22 cellular contexts compared by ENCODE assay signal in the genomic region with DNA sequence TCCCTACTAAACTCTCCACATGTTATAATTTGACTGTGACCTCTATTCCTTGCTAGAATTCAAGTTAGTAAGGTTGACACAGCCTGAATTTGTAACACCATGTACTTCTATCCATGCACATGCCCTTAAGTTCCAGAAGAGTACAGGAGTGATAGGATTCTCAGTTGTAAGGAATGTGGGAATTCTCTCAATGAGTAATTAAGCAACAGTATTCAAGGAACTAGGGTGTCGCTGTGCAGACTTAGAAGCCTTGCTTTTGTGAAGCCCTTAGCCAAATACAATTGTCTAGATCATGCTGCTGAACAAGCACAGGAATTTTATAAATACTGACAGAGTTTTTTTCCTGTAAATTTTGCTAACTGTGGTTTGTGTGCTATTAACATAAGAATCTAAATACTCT.
"Had no signal": no experiment of that assay in that cellular context is flagged by ENCODE, and none has a peak within 500 bp of the region (broad histone marks: within the 10 kb centered on the region; RNA-seq: fewer than 3 reads in every experiment).

No MANE protein-coding gene starts in this region.

- FAIRE-seq: colon, endothelial cell of umbilical vein, keratinocyte had no signal

- H3K27me3 Mint-ChIP-seq: activated naive CD4-positive, alpha-beta T cell treated with anti-CD3 and anti-CD28 coated beads, Interleukin-2, amount 10 ng/mL, durations not matched to agents 7 days and 5 days; activated T-cell treated with anti-CD3 and anti-CD28 coated beads, Interleukin-2, amount 50 U/mL, for 24 hours; central memory CD8-positive, alpha-beta T cell; progenitor cell of endocrine pancreas had no signal

- H3K4me3 Mint-ChIP-seq: activated naive CD4-positive, alpha-beta T cell treated with anti-CD3 and anti-CD28 coated beads, Interleukin-2, amount 10 ng/mL, durations not matched to agents 7 days and 5 days; activated T-cell treated with anti-CD3 and anti-CD28 coated beads, Interleukin-2, amount 50 U/mL, for 24 hours; central memory CD8-positive, alpha-beta T cell; naive thymus-derived CD4-positive, alpha-beta T cell; neural crest cell; WTC11 had no signal

- H3K36me3 ChIP-seq: brain microvascular endothelial cell, esophagus squamous epithelium, heart left ventricle, lower lobe of right lung, spleen, thoracic aorta, upper lobe of left lung had no signal

- H3K4me1 ChIP-seq: esophagus squamous epithelium, heart left ventricle, lower lobe of right lung, spleen, upper lobe of left lung had no signal

- H3K36me3 Mint-ChIP-seq: activated naive CD4-positive, alpha-beta T cell treated with anti-CD3 and anti-CD28 coated beads, Interleukin-2, amount 10 ng/mL, durations not matched to agents 7 days and 5 days; naive thymus-derived CD4-positive, alpha-beta T cell had no signal

- H3K27me3 ChIP-seq: brain microvascular endothelial cell, esophagus squamous epithelium, heart left ventricle, spleen, upper lobe of left lung had no signal

- H3K9me3 Mint-ChIP-seq: activated T-cell treated with anti-CD3 and anti-CD28 coated beads, Interleukin-2, amount 50 U/mL, for 24 hours; central memory CD8-positive, alpha-beta T cell had no signal

- H3K27ac Mint-ChIP-seq: activated naive CD4-positive, alpha-beta T cell treated with anti-CD3 and anti-CD28 coated beads, Interleukin-2, amount 10 ng/mL, durations not matched to agents 7 days and 5 days; activated T-cell treated with anti-CD3 and anti-CD28 coated beads, Interleukin-2, amount 50 U/mL, for 24 hours; naive thymus-derived CD4-positive, alpha-beta T cell; WTC11 had no signal

- H3K4me1 Mint-ChIP-seq: activated naive CD4-positive, alpha-beta T cell treated with anti-CD3 and anti-CD28 coated beads, Interleukin-2, amount 10 ng/mL, durations not matched to agents 7 days and 5 days; central memory CD8-positive, alpha-beta T cell; WTC11 had no signal

- H3K4me3 ChIP-seq: esophagus squamous epithelium, heart left ventricle, lower lobe of right lung, spleen, thoracic aorta, upper lobe of left lung had no signal

- H3K27ac ChIP-seq: brain microvascular endothelial cell, esophagus squamous epithelium, heart left ventricle, lower lobe of right lung, spleen, thoracic aorta, upper lobe of left lung had no signal

- ATAC-seq: heart left ventricle; left lobe of liver; lower lobe of right lung; naive thymus-derived CD4-positive, alpha-beta T cell; WTC11 had no signal

- DNase-seq: activated naive CD4-positive, alpha-beta T cell treated with anti-CD3 and anti-CD28 coated beads, Interleukin-2, amount 10 ng/mL, durations not matched to agents 7 days and 5 days; activated T-cell treated with anti-CD3 and anti-CD28 coated beads, Interleukin-2, amount 50 U/mL, for 24 hours; brain microvascular endothelial cell; effector memory CD4-positive, alpha-beta T cell; esophagus squamous epithelium; heart left ventricle; lower lobe of right lung; naive thymus-derived CD4-positive, alpha-beta T cell; spleen; stimulated activated CD4-positive, alpha-beta T cell treated with anti-CD3 and anti-CD28 coated beads, Interleukin-4, amount 100 ng/mL, for 24 hours; stimulated activated naive CD4-positive, alpha-beta T cell treated with Interleukin-2 at 50 U/mL for 16 hours; T1000; upper lobe of left lung had no signal

- H3K9me3 ChIP-seq: esophagus squamous epithelium, heart left ventricle, lower lobe of right lung, thoracic aorta, upper lobe of left lung had no signal
